In the genomic region with DNA sequence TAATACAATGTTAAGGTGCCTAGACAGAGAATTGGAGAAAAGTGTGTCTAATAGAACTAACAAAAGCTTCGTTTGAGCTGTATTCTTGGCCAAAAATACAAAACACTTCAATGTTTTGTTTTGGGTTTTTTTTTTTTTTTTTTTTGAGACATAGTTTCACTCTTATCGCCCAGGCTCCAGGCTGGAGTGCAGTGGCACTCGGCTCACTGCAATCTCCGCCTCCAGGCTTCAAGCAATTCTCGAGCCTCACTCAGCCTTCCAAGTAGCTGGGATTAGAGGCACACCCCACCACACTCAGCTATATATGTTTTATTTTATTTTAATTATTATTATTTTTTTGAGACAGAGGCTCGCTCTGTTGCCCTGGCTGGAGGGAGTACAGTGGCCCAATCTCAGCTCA, we compare ENCODE assay signal across 24 cellular contexts. TPM values are rescaled to one million over a fixed set of nuclear protein-coding genes. Genes with fewer than 3 reads are reported as not detected.
"Had no signal": no experiment of that assay in that cellular context is flagged by ENCODE, and none has a peak within 500 bp of the region (broad histone marks: within the 10 kb centered on the region; RNA-seq: fewer than 3 reads in every experiment).

No MANE protein-coding gene starts in this region.

- H3K27me3 Mint-ChIP-seq: naive thymus-derived CD8-positive, alpha-beta T cell had no signal

- H3K27me3 ChIP-seq: adrenal gland, body of pancreas, colonic mucosa, right lobe of liver, uterus had no signal

- H3K36me3 ChIP-seq: colonic mucosa, uterus had no signal

- H3K4me3 ChIP-seq: adrenal gland, body of pancreas, colonic mucosa, right lobe of liver, uterus had no signal

- H3K4me3 Mint-ChIP-seq: naive thymus-derived CD8-positive, alpha-beta T cell had no signal

- H3K9me3 Mint-ChIP-seq: activated naive CD4-positive, alpha-beta T cell treated with anti-CD3 and anti-CD28 coated beads, Interleukin-2, amount 50 U/mL, for 72 hours; activated T-helper 2 cell treated with anti-CD3 and anti-CD28 coated beads, Interferon-gamma antibody, Interleukin-2, Interleukin-4, amounts not matched to agents 10 μg/mL and 5 μg/mL and 100 μg/mL, durations not matched to agents 14 hours and 24 hours and 36 hours; naive thymus-derived CD8-positive, alpha-beta T cell had no signal

- H3K9me3 ChIP-seq: adrenal gland, body of pancreas, colonic mucosa, right lobe of liver, uterus had no signal

- ATAC-seq: activated naive CD4-positive, alpha-beta T cell treated with anti-CD3 and anti-CD28 coated beads, Interleukin-2, amount 50 U/mL, for 72 hours; body of pancreas; left colon; naive thymus-derived CD8-positive, alpha-beta T cell; right lobe of liver had no signal

- DNase-seq: activated CD4-positive, alpha-beta T cell treated with anti-CD3 and anti-CD28 coated beads, Interleukin-2, amount 50 U/mL, for 4 hours; activated CD8-positive, alpha-beta memory T cell treated with anti-CD3 and anti-CD28 coated beads, Interleukin-2, amount 50 U/mL, for 4 hours; activated T-cell treated with anti-CD3 and anti-CD28 coated beads, Interleukin-2, amount 50 U/mL, for 1 hour; adrenal gland; aorta; body of pancreas; cerebellar nuclear complex; colonic mucosa; effector CD8-positive, alpha-beta T cell; head of caudate nucleus; hippocampal formation; left colon; mesenchymal stem cell; naive thymus-derived CD8-positive, alpha-beta T cell; right lobe of liver; stimulated activated CD4-positive, alpha-beta T cell treated with anti-CD3 and anti-CD28 coated beads, Interleukin-2, amount 100 ng/mL, for 48 hours; stimulated activated naive CD4-positive, alpha-beta T cell treated with Interleukin-2 at 50 U/mL for 16 hours; trophoblast cell; uterus; WERI-Rb-1 had no signal

- H3K27ac Mint-ChIP-seq: activated naive CD4-positive, alpha-beta T cell treated with anti-CD3 and anti-CD28 coated beads, Interleukin-2, amount 50 U/mL, for 72 hours; activated T-helper 2 cell treated with anti-CD3 and anti-CD28 coated beads, Interferon-gamma antibody, Interleukin-2, Interleukin-4, amounts not matched to agents 10 μg/mL and 5 μg/mL and 100 μg/mL, durations not matched to agents 14 hours and 24 hours and 36 hours had no signal

- H3K27ac ChIP-seq: adrenal gland, body of pancreas, colonic mucosa, right lobe of liver, uterus, WERI-Rb-1 had no signal

- H3K4me1 ChIP-seq: body of pancreas, colonic mucosa, uterus had no signal

RNA-seq across cellular contexts. Expression of a gene that starts 38.3 kb away (rescaled TPM):
- total RNA-seq: skeletal muscle tissue had no signal
- polyA plus RNA-seq: keratinocyte had no signal
